Comparison of ENCODE assay signal across 23 cellular contexts in genomic region chr4:92455956-92456355, GRCh38.
"Had no signal": no experiment of that assay in that cellular context is flagged by ENCODE, and none has a peak within 500 bp of the region (broad histone marks: within the 10 kb centered on the region; RNA-seq: fewer than 3 reads in every experiment).

No MANE protein-coding gene starts in this region.

- H3K4me1 Mint-ChIP-seq: memory B cell; naive thymus-derived CD4-positive, alpha-beta T cell; stimulated activated memory B cell treated with anti-CD40 and anti-IgM and Interleukin-4, amounts not matched to agents 10 μg/mL and 1 μg/mL and 100 μg/mL, for 72 hours; stimulated activated naive CD8-positive, alpha-beta T cell treated with anti-CD3 and anti-CD28 coated beads, Interleukin-15, amount 100 ng/mL, for 72 hours had no signal

- H3K27me3 ChIP-seq: ovary, right atrium auricular region, right lobe of liver, tibial nerve, upper lobe of right lung had no signal

- DNase-seq: islet precursor cell; left ventricle myocardium inferior; midbrain; mucosa of descending colon; naive thymus-derived CD4-positive, alpha-beta T cell; ovary; right lobe of liver; stimulated activated CD4-positive, alpha-beta T cell treated with anti-CD3 and anti-CD28 coated beads, Interleukin-1b, Interleukin-23, amount 100 ng/mL, for 48 hours; stimulated activated CD4-positive, alpha-beta T cell treated with anti-CD3 and anti-CD28 coated beads, Interleukin-2, amount 100 ng/mL, for 48 hours; stimulated activated CD4-positive, alpha-beta T cell treated with anti-CD3 and anti-CD28 coated beads, Interleukin-4, amount 100 ng/mL, for 4 hours; stimulated activated CD8-positive, alpha-beta memory T cell treated with anti-CD3 and anti-CD28 coated beads, Interleukin-4, amount 100 ng/mL, for 48 hours; stimulated activated naive CD4-positive, alpha-beta T cell treated with Interleukin-2 at 50 U/mL for 16 hours; stimulated activated naive CD8-positive, alpha-beta T cell treated with anti-CD3 and anti-CD28 coated beads, Interleukin-15, amount 100 ng/mL, for 72 hours; substantia nigra; upper lobe of right lung had no signal

- H3K27ac Mint-ChIP-seq: memory B cell; natural killer cell treated with Interleukin-12 subunit alpha and Interleukin-12 subunit beta and Interleukin-15 and Interleukin-18, amount 100 ng/mL, for 72 hours; progenitor cell of endocrine pancreas; stimulated activated memory B cell treated with anti-CD40 and anti-IgM and Interleukin-4, amounts not matched to agents 10 μg/mL and 1 μg/mL and 100 μg/mL, for 72 hours; stimulated activated naive CD8-positive, alpha-beta T cell treated with anti-CD3 and anti-CD28 coated beads, Interleukin-15, amount 100 ng/mL, for 72 hours had no signal

- ATAC-seq: mucosa of descending colon; naive thymus-derived CD4-positive, alpha-beta T cell; natural killer cell treated with Interleukin-12 subunit alpha and Interleukin-12 subunit beta and Interleukin-15 and Interleukin-18, amount 100 ng/mL, for 72 hours; right lobe of liver; stimulated activated memory B cell treated with anti-CD40 and anti-IgM and Interleukin-4, amounts not matched to agents 10 μg/mL and 1 μg/mL and 100 μg/mL, for 72 hours; stimulated activated naive CD8-positive, alpha-beta T cell treated with anti-CD3 and anti-CD28 coated beads, Interleukin-15, amount 100 ng/mL, for 72 hours; upper lobe of right lung had no signal

- H3K36me3 Mint-ChIP-seq: memory B cell; naive thymus-derived CD4-positive, alpha-beta T cell; stimulated activated memory B cell treated with anti-CD40 and anti-IgM and Interleukin-4, amounts not matched to agents 10 μg/mL and 1 μg/mL and 100 μg/mL, for 72 hours had no signal

- H3K4me3 Mint-ChIP-seq: memory B cell; naive thymus-derived CD4-positive, alpha-beta T cell; natural killer cell treated with Interleukin-12 subunit alpha and Interleukin-12 subunit beta and Interleukin-15 and Interleukin-18, amount 100 ng/mL, for 72 hours; stimulated activated memory B cell treated with anti-CD40 and anti-IgM and Interleukin-4, amounts not matched to agents 10 μg/mL and 1 μg/mL and 100 μg/mL, for 72 hours; stimulated activated naive CD8-positive, alpha-beta T cell treated with anti-CD3 and anti-CD28 coated beads, Interleukin-15, amount 100 ng/mL, for 72 hours had no signal

- H3K27ac ChIP-seq: left ventricle myocardium inferior, ovary, right atrium auricular region, right lobe of liver, tibial nerve, upper lobe of right lung had no signal

- H3K36me3 ChIP-seq: left ventricle myocardium inferior, ovary, right atrium auricular region, right lobe of liver, tibial nerve, upper lobe of right lung had no signal

- H3K27me3 Mint-ChIP-seq: memory B cell; naive thymus-derived CD4-positive, alpha-beta T cell; natural killer cell treated with Interleukin-12 subunit alpha and Interleukin-12 subunit beta and Interleukin-15 and Interleukin-18, amount 100 ng/mL, for 72 hours; progenitor cell of endocrine pancreas; stimulated activated memory B cell treated with anti-CD40 and anti-IgM and Interleukin-4, amounts not matched to agents 10 μg/mL and 1 μg/mL and 100 μg/mL, for 72 hours; stimulated activated naive CD8-positive, alpha-beta T cell treated with anti-CD3 and anti-CD28 coated beads, Interleukin-15, amount 100 ng/mL, for 72 hours had no signal

- H3K4me3 ChIP-seq: left ventricle myocardium inferior, lung, mucosa of descending colon, ovary, right atrium auricular region, right lobe of liver, smooth muscle cell, tibial nerve, upper lobe of right lung had no signal

- H3K9me3 ChIP-seq: left ventricle myocardium inferior, mucosa of descending colon, ovary, right atrium auricular region, right lobe of liver, tibial nerve, upper lobe of right lung had no signal
